ENCODE assay signal across 19 cellular contexts in genomic region chr5:38608877-38609276, GRCh38. TPM values are rescaled to one million over a fixed set of nuclear protein-coding genes. Genes with fewer than 3 reads are reported as not detected.
"Had no signal": no experiment of that assay in that cellular context is flagged by ENCODE, and none has a peak within 500 bp of the region (broad histone marks: within the 10 kb centered on the region; RNA-seq: fewer than 3 reads in every experiment).

No MANE protein-coding gene starts in this region.

- H3K27ac ChIP-seq: foreskin keratinocyte, ovary, tibial nerve had no signal

- H3K36me3 ChIP-seq: brain microvascular endothelial cell, ovary, tibial nerve had no signal

- ATAC-seq: foreskin keratinocyte; stimulated activated effector memory CD8-positive, alpha-beta T cell treated with anti-CD3 and anti-CD28 coated beads, Interleukin-12 subunit alpha, Interleukin-12 subunit beta, amount 100 ng/mL, for 72 hours had no signal

- DNase-seq: activated CD4-positive, alpha-beta T cell treated with anti-CD3 and anti-CD28 coated beads, Interleukin-2, amount 10 ng/mL, durations not matched to agents 24 days and 14 days; activated CD4-positive, CD25-positive, alpha-beta regulatory T cell; activated CD8-positive, alpha-beta memory T cell treated with anti-CD3 and anti-CD28 coated beads for 24 hours; activated gamma-delta T cell treated with Interleukin-2 at 50 U/mL for 16 hours; brain microvascular endothelial cell; cortex of kidney; effector CD4-positive, alpha-beta T cell; foreskin keratinocyte; head of caudate nucleus; left cardiac atrium; naive B cell; ovary; retina; SW 1271 had no signal

- H3K4me1 ChIP-seq: foreskin keratinocyte had no signal

- FAIRE-seq: endothelial cell of umbilical vein had no signal

- H3K4me3 ChIP-seq: lung, ovary, tibial nerve had no signal

- H3K9me3 ChIP-seq: ovary, tibial nerve had no signal

- H3K27me3 ChIP-seq: brain microvascular endothelial cell, ovary, tibial nerve had no signal

RNA-seq across cellular contexts. Expression of gene LIFR, which starts 52.4 kb away (rescaled TPM):
- total RNA-seq: T-helper 2 cell treated with Interferon-gamma antibody and Interleukin-4, amounts not matched to agents 100 ng/mL and 5 ng/mL, for 36 hours had no signal
